ENCODE assay signal across 1 cellular context in the genomic region with DNA sequence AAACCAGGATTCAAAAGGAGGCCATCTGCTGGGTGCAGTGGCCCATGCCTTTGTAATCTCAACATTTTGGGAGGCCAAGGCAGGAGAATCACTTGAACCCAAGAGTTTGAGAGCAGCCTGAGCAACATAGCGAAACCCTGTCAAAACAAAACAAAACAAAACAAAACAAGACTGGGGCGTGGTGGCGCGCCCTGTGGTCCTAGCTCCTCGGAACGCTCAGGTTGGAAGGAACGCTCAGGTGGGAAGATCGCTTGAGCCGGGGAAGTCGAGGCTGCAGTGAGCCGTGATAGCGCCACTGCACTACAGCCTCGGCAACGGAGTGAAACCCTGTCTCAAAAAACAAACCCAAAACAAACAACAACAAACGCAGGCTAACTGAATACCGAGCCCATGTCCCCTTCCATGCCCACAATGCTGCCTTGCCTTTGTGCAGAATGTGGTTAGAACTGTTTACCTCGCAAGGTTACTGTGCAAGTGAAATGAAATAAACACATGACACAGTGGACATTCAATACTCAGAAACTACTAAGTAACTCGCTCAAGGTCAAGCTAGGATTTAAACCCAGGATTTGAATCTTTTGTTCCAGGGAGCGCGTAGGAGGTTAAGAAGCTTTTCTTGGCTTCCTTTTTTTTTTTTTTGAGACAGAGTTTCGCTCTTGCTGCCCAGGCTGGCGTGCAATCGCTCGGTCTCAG.
TF ChIP-seq lines count a peak whose summit lies in the region.

No MANE protein-coding gene starts in this region.

TF ChIP-seq in A549, 52 proteins besides CTCF, POLR2A, EP300 and RAD21 (continued from another document):
- TF ChIP-seq, protein P1, sequence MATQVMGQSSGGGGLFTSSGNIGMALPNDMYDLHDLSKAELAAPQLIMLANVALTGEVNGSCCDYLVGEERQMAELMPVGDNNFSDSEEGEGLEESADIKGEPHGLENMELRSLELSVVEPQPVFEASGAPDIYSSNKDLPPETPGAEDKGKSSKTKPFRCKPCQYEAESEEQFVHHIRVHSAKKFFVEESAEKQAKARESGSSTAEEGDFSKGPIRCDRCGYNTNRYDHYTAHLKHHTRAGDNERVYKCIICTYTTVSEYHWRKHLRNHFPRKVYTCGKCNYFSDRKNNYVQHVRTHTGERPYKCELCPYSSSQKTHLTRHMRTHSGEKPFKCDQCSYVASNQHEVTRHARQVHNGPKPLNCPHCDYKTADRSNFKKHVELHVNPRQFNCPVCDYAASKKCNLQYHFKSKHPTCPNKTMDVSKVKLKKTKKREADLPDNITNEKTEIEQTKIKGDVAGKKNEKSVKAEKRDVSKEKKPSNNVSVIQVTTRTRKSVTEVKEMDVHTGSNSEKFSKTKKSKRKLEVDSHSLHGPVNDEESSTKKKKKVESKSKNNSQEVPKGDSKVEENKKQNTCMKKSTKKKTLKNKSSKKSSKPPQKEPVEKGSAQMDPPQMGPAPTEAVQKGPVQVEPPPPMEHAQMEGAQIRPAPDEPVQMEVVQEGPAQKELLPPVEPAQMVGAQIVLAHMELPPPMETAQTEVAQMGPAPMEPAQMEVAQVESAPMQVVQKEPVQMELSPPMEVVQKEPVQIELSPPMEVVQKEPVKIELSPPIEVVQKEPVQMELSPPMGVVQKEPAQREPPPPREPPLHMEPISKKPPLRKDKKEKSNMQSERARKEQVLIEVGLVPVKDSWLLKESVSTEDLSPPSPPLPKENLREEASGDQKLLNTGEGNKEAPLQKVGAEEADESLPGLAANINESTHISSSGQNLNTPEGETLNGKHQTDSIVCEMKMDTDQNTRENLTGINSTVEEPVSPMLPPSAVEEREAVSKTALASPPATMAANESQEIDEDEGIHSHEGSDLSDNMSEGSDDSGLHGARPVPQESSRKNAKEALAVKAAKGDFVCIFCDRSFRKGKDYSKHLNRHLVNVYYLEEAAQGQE (IDR thresholded peaks at IDR 0.05), result no peak
- TF ChIP-seq, protein P2, sequence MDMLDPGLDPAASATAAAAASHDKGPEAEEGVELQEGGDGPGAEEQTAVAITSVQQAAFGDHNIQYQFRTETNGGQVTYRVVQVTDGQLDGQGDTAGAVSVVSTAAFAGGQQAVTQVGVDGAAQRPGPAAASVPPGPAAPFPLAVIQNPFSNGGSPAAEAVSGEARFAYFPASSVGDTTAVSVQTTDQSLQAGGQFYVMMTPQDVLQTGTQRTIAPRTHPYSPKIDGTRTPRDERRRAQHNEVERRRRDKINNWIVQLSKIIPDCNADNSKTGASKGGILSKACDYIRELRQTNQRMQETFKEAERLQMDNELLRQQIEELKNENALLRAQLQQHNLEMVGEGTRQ (IDR thresholded peaks at IDR 0.05), result no peak
